2 cellular contexts compared by ENCODE assay signal in the genomic region with DNA sequence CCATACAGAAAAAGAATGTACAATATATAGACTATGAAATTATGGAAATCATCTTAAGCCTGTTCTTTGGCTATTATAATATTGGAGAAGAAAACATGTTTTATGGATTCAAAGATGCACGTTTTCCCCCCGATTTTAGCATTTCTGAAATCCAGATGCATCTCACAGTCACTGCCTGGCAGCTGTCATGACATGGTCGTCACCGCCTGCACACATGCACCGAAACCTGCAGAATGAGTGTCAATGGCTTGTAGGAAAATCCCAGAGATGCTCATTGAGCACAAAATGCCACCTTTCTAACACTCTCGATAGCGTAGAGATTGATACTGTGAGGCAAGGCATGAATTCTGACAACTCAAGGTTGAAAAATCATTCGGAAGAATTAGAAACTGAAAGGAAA.
TF ChIP-seq lines count a peak whose summit lies in the region.

No MANE protein-coding gene starts in this region.

TF ChIP-seq in GM23338, 12 proteins besides CTCF, POLR2A, EP300 and RAD21 (continued from another document and continues in another):
- TF ChIP-seq ZNF462 (CRISPR knock-in tag; IDR thresholded peaks at IDR 0.05) (no peak), EZH2phosphoT487 (IDR thresholded peaks at IDR 0.05; ENCODE audit: unreplicated experiment) (no peak), CREB1 (CRISPR knock-in tag; IDR thresholded peaks at IDR 0.05; ENCODE audit: low read depth) (no peak), JUNB (IDR thresholded peaks at IDR 0.05; ENCODE audit: unreplicated experiment) (no peak), EZH2 (IDR thresholded peaks at IDR 0.05; ENCODE audit: low read depth, unreplicated experiment) (no peak), STAT1 (IDR thresholded peaks at IDR 0.05; ENCODE audit: unreplicated experiment) (no peak), ZNF114 (CRISPR knock-in tag; IDR thresholded peaks at IDR 0.05) (no peak), NANOG (IDR thresholded peaks at IDR 0.05; ENCODE audit: borderline replicate concordance) (no peak), REST (IDR thresholded peaks at IDR 0.05; ENCODE audit: unreplicated experiment) (no peak)
- TF ChIP-seq, protein P1, sequence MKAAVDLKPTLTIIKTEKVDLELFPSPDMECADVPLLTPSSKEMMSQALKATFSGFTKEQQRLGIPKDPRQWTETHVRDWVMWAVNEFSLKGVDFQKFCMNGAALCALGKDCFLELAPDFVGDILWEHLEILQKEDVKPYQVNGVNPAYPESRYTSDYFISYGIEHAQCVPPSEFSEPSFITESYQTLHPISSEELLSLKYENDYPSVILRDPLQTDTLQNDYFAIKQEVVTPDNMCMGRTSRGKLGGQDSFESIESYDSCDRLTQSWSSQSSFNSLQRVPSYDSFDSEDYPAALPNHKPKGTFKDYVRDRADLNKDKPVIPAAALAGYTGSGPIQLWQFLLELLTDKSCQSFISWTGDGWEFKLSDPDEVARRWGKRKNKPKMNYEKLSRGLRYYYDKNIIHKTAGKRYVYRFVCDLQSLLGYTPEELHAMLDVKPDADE (IDR thresholded peaks at IDR 0.05): no peak

TF ChIP-seq in neural cell, 6 proteins besides CTCF, POLR2A, EP300 and RAD21:
- TF ChIP-seq MXI1 (conservative IDR thresholded peaks at IDR 0.05; ENCODE audit: poor library complexity, severe bottlenecking) (no peak), TAF1 (IDR thresholded peaks at IDR 0.05; ENCODE audit: low read depth) (no peak), EZH2 (IDR thresholded peaks at IDR 0.05; ENCODE audit: borderline replicate concordance, insufficient read depth, low read length, poor library complexity, severe bottlenecking) (no peak), REST (IDR thresholded peaks at IDR 0.05; ENCODE audit: borderline replicate concordance) (no peak), SMC3 (conservative IDR thresholded peaks at IDR 0.05; ENCODE audit: poor library complexity) (no peak), POLR2AphosphoS5 (IDR thresholded peaks at IDR 0.05) (peak; percentile 58)
